1 cellular context compared by ENCODE assay signal in genomic region chr5:88661870-88662207, GRCh38.
TF ChIP-seq lines count a peak whose summit lies in the region.

No MANE protein-coding gene starts in this region.

TF ChIP-seq in GM12878, 131 proteins besides CTCF, POLR2A, EP300 and RAD21 (continued from another document):
- no peak for TF ChIP-seq ATF2 (IDR thresholded peaks at IDR 0.05; ENCODE audit: low read length)
